Comparison of ENCODE assay signal across 8 cellular contexts in genomic region chr6:33324139-33324538, GRCh38. TPM values are rescaled to one million over a fixed set of nuclear protein-coding genes. Genes with fewer than 3 reads are reported as not detected.
DNase-seq lines count a peak whose midpoint lies in the region; ATAC-seq, FAIRE-seq and TF ChIP-seq lines count a peak whose summit lies in the region.

No MANE protein-coding gene starts in this region.

- ATAC-seq in GM19035 (IDR thresholded peaks at IDR 0.05; ENCODE audit: unreplicated experiment) = no peak
- no peak for ATAC-seq in GM21786 (IDR thresholded peaks at IDR 0.05; ENCODE audit: unreplicated experiment)

- peaks cover 44% of the 10 kb centered on the region for H3K4me1 Mint-ChIP-seq in endothelial cell (ENCODE audit: unreplicated experiment)

- H3K27ac ChIP-seq in caudate nucleus (ENCODE audit: low read depth, low read length) = no peak overlapping the region

- DNase-seq in GM12891 (ENCODE audit: insufficient read length, low spot score) (no peak), NCI-H146 treated with DMSO at 0.1 percent for 48 hours (lab: John Stamatoyannopoulos, UW; ENCODE audit: unreplicated experiment) (peak; percentile 43), endothelial cell (ENCODE audit: low spot score) (no peak), retinal pigment epithelial cell (ENCODE audit: low read depth) (no peak), caudate nucleus (lab: John Stamatoyannopoulos, UW) (no peak)
- DNase-seq in effector CD8-positive, alpha-beta T cell (lab: John Stamatoyannopoulos, UW) = no peak

- no peak for TF ChIP-seq POLR2A in GM12891 (IDR thresholded peaks at IDR 0.05; ENCODE audit: low read depth, low read length)

- H3K9me3 Mint-ChIP-seq in endothelial cell (ENCODE audit: unreplicated experiment) = no peaks in the 10 kb centered on the region

- peak overlapping the region; percentile 87 for H3K4me3 ChIP-seq in retinal pigment epithelial cell (ENCODE audit: low read length)

- H3K27ac Mint-ChIP-seq in endothelial cell (ENCODE audit: unreplicated experiment) = no peak overlapping the region

- no peak for TF ChIP-seq CTCF in endothelial cell (IDR thresholded peaks at IDR 0.05; ENCODE audit: unreplicated experiment)
- TF ChIP-seq CTCF in retinal pigment epithelial cell (conservative IDR thresholded peaks at IDR 0.05; ENCODE audit: low read depth, low read length) = no peak

- peak overlapping the region; percentile 44 for H3K4me3 Mint-ChIP-seq in endothelial cell (ENCODE audit: unreplicated experiment)

- peaks cover 24% of the 10 kb centered on the region for H3K36me3 Mint-ChIP-seq in endothelial cell (ENCODE audit: low read depth, unreplicated experiment)

- peaks cover 23% of the 10 kb centered on the region for H3K27me3 Mint-ChIP-seq in endothelial cell (ENCODE audit: unreplicated experiment)

- FAIRE-seq in GM12891 (lab: Jason Lieb, UNC) = no peak

TF ChIP-seq in GM12891, 5 proteins besides CTCF, POLR2A, EP300 and RAD21:
- no peak for TF ChIP-seq POLR2AphosphoS5 (IDR thresholded peaks at IDR 0.05; ENCODE audit: low read depth, low read length)
- peak; percentile 81 for TF ChIP-seq SPI1 (IDR thresholded peaks at IDR 0.05; ENCODE audit: low read depth, low read length)
- no peak for TF ChIP-seq TAF1 (IDR thresholded peaks at IDR 0.05; ENCODE audit: low read depth, low read length)

RNA-seq across cellular contexts. Expression of gene DAXX, which starts 1.4 kb away (rescaled TPM):
- 35.0 TPM for polyA plus RNA-seq in GM12891 (2012; ENCODE audit: low read depth, missing spikeins)
- 49.6 TPM for total RNA-seq in endothelial cell (ENCODE audit: unreplicated experiment)

RNA-seq across cellular contexts. Expression of gene ZBTB22, which starts 6.6 kb away (rescaled TPM):
- polyA plus RNA-seq in GM12891 (2012; ENCODE audit: low read depth, missing spikeins) = 8.5 TPM
- 16.9 TPM for total RNA-seq in endothelial cell (ENCODE audit: unreplicated experiment)

RNA-seq across cellular contexts. Expression of gene TAPBP, which starts 10.3 kb away (rescaled TPM):
- polyA plus RNA-seq in GM12891 (2012; ENCODE audit: low read depth, missing spikeins) = 48.1 TPM
- 57.1 TPM for total RNA-seq in endothelial cell (ENCODE audit: unreplicated experiment)

RNA-seq across cellular contexts. Expression of gene RGL2, which starts 25.4 kb away (rescaled TPM):
- polyA plus RNA-seq in GM12891 (2012; ENCODE audit: low read depth, missing spikeins) = 16.3 TPM
- total RNA-seq in endothelial cell (ENCODE audit: unreplicated experiment) = 167 TPM

RNA-seq across cellular contexts. Expression of gene PFDN6, which starts 34.7 kb away (rescaled TPM):
- 143 TPM for polyA plus RNA-seq in GM12891 (2012; ENCODE audit: low read depth, missing spikeins)
- total RNA-seq in endothelial cell (ENCODE audit: unreplicated experiment) = 33.3 TPM
